Comparison of ENCODE assay signal across 9 cellular contexts in the genomic region with DNA sequence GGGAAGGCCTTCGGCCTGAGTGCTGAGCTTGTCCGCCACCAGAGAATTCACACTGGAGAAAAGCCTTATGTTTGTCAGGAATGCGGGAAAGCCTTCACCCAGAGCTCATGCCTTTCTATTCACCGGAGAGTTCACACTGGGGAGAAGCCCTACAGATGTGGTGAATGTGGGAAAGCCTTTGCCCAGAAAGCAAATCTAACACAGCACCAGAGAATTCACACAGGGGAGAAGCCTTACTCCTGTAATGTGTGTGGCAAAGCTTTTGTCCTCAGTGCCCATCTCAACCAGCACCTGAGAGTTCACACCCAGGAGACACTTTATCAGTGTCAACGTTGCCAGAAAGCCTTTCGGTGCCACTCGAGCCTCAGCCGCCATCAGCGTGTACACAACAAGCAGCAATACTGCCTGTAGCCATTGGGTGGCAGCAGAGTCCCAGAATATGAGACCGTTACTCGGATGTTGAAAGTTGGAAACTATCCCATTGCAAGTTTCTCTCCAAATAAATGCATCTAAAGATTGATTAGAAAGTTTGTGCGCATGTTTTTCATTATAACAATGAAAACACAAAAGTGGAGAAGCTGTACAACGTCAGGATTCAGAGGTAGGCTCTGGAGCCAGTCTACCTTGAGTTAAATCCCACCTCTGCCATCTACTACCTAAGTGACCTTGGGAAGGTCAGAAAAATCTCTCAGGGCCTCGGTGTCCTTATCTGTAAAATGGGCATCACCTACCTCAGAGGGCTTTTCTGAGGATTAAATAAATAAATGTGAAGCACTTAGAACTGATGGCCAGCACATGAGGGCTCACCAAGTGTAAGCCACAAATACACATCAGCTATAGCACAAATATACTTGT. TPM values are rescaled to one million over a fixed set of nuclear protein-coding genes. Genes with fewer than 3 reads are reported as not detected.
DNase-seq lines count a peak whose midpoint lies in the region; ATAC-seq and TF ChIP-seq lines count a peak whose summit lies in the region.
"Had no signal": no experiment of that assay in that cellular context is flagged by ENCODE, and none has a peak within 500 bp of the region (broad histone marks: within the 10 kb centered on the region; RNA-seq: fewer than 3 reads in every experiment).

No MANE protein-coding gene starts in this region.

- intact Hi-C loops in activated naive CD4-positive, alpha-beta T cell treated with anti-CD3 and anti-CD28 coated beads for 36 hours (cut with micrococcal nuclease) = no loop called here

- no peak overlapping the region for H3K27ac ChIP-seq in OCI-LY1 (ENCODE audit: low read depth, low read length, poor library complexity, severe bottlenecking)

- H3K27ac Mint-ChIP-seq in activated naive CD4-positive, alpha-beta T cell treated with anti-CD3 and anti-CD28 coated beads for 36 hours = no peak overlapping the region
- H3K27ac Mint-ChIP-seq: activated naive CD4-positive, alpha-beta T cell treated with anti-CD3 and anti-CD28 coated beads, Interleukin-2, amount 50 U/mL, for 72 hours had no signal

- TF ChIP-seq CTCF in GM06990 (IDR thresholded peaks at IDR 0.05; ENCODE audit: insufficient read depth, low read length, poor library complexity, severe bottlenecking) (peak; percentile 61), OCI-LY1 (IDR thresholded peaks at IDR 0.05; ENCODE audit: low read length) (peak; percentile 69)

- H3K9me2 ChIP-seq in OCI-LY1 (ENCODE audit: low read depth, low read length) = no peaks in the 10 kb centered on the region

- H3K9ac ChIP-seq in OCI-LY1 (ENCODE audit: low read length) = no peak overlapping the region

- H3K27me3 ChIP-seq in GM06990 (replicated peaks; ENCODE audit: control insufficient read depth, insufficient read depth, low read length) (no peaks in the 10 kb centered on the region), OCI-LY1 (ENCODE audit: insufficient read depth, low read length) (no peaks in the 10 kb centered on the region)

- peaks cover 1% of the 10 kb centered on the region for H3K27me3 Mint-ChIP-seq in activated naive CD4-positive, alpha-beta T cell treated with anti-CD3 and anti-CD28 coated beads for 36 hours (ENCODE audit: low read depth)

- H3K4me2 ChIP-seq in OCI-LY1 (ENCODE audit: low read length) = no peak overlapping the region

- H3K79me2 ChIP-seq in OCI-LY1 (ENCODE audit: insufficient read depth, low read length) = no peaks in the 10 kb centered on the region

- H3K36me3 ChIP-seq in GM06990 (ENCODE audit: control insufficient read depth, insufficient read depth, low read length) = peaks cover 37% of the 10 kb centered on the region
- peaks cover 66% of the 10 kb centered on the region for H3K36me3 ChIP-seq in OCI-LY1 (ENCODE audit: insufficient read depth, low read length)

- CTCF ChIA-PET in activated naive CD4-positive, alpha-beta T cell treated with anti-CD3 and anti-CD28 coated beads for 36 hours (lab: Charles Lee) = interaction anchor here (1.0 to 1.6 kb wide), 2 partner anchors 12 to 89 kb away, joined by 3 to 6 read pairs; no protein-coding TSS in a partner anchor

- H3K9me3 Mint-ChIP-seq in activated naive CD4-positive, alpha-beta T cell treated with anti-CD3 and anti-CD28 coated beads for 36 hours = peaks cover 41% of the 10 kb centered on the region

- DNase-seq in GM06990 (ENCODE audit: extremely low read depth, insufficient read length) (no peak), hippocampal formation (lab: John Stamatoyannopoulos, UW) (peak; percentile 38 to 57), SW 1271 (lab: John Stamatoyannopoulos, UW) (no peak)
- DNase-seq in activated naive CD4-positive, alpha-beta T cell treated with anti-CD3 and anti-CD28 coated beads for 36 hours = peak; percentile 61
- peak; percentile 48 for DNase-seq in stimulated activated CD4-positive, alpha-beta T cell treated with anti-CD3 and anti-CD28 coated beads, Interleukin-1b, Interleukin-23, amount 100 ng/mL, for 48 hours

- H4K20me1 ChIP-seq in OCI-LY1 (ENCODE audit: insufficient read depth, low read length) = no peaks in the 10 kb centered on the region

- peaks cover 11% of the 10 kb centered on the region for H3K4me1 Mint-ChIP-seq in activated naive CD4-positive, alpha-beta T cell treated with anti-CD3 and anti-CD28 coated beads for 36 hours (ENCODE audit: low read depth)

- peaks cover 33% of the 10 kb centered on the region for H3K9me3 ChIP-seq in OCI-LY1 (ENCODE audit: low read length)

- H3F3A ChIP-seq in OCI-LY1 (ENCODE audit: insufficient read depth, low read length) = no peaks in the 10 kb centered on the region

- H3K4me1 ChIP-seq in OCI-LY1 (ENCODE audit: insufficient read depth, low read length, severe bottlenecking) = peaks cover 6% of the 10 kb centered on the region

- ATAC-seq in HG03521 (IDR thresholded peaks at IDR 0.05; ENCODE audit: unreplicated experiment) = no peak
- ATAC-seq in HG02981 (IDR thresholded peaks at IDR 0.05; ENCODE audit: unreplicated experiment) = no peak
- ATAC-seq: activated naive CD4-positive, alpha-beta T cell treated with anti-CD3 and anti-CD28 coated beads, Interleukin-2, amount 50 U/mL, for 72 hours had no signal

- H3K4me3 Mint-ChIP-seq in activated naive CD4-positive, alpha-beta T cell treated with anti-CD3 and anti-CD28 coated beads for 36 hours = no peak overlapping the region

- H3K4me3 ChIP-seq in GM06990 (replicated peaks; ENCODE audit: low read depth, low read length) (no peak overlapping the region), OCI-LY1 (ENCODE audit: low read depth, low read length, poor library complexity, severe bottlenecking) (no peak overlapping the region)

- H3K36me3 Mint-ChIP-seq in activated naive CD4-positive, alpha-beta T cell treated with anti-CD3 and anti-CD28 coated beads for 36 hours (ENCODE audit: low read depth) = peaks cover 60% of the 10 kb centered on the region

- H2AFZ ChIP-seq in OCI-LY1 (ENCODE audit: low read length) = no peak overlapping the region

RNA-seq across cellular contexts. Expression of gene ZNF473, which starts 21.1 kb away (rescaled TPM):
- total RNA-seq in activated naive CD4-positive, alpha-beta T cell treated with anti-CD3 and anti-CD28 coated beads for 36 hours = 10 to 100 TPM; 13.1 to 13.6 TPM

RNA-seq across cellular contexts. Expression of gene VRK3, which starts 21.7 kb away (rescaled TPM):
- 10 to 100 TPM; 45.7 to 54.3 TPM for total RNA-seq in activated naive CD4-positive, alpha-beta T cell treated with anti-CD3 and anti-CD28 coated beads for 36 hours

Comparison
In these comparisons a context has a peak if more than half of its experiments do, and no peak if none do; other contexts are left out.
1. DNase-seq: peak in activated naive CD4-positive, alpha-beta T cell treated with anti-CD3 and anti-CD28 coated beads for 36 hours (single experiment), hippocampal formation (2 of 2) and stimulated activated CD4-positive, alpha-beta T cell treated with anti-CD3 and anti-CD28 coated beads, Interleukin-1b, Interleukin-23, amount 100 ng/mL, for 48 hours (single experiment); none in GM06990 (single experiment) and SW 1271 (0 of 2).